15 cellular contexts compared by ENCODE assay signal in the genomic region with DNA sequence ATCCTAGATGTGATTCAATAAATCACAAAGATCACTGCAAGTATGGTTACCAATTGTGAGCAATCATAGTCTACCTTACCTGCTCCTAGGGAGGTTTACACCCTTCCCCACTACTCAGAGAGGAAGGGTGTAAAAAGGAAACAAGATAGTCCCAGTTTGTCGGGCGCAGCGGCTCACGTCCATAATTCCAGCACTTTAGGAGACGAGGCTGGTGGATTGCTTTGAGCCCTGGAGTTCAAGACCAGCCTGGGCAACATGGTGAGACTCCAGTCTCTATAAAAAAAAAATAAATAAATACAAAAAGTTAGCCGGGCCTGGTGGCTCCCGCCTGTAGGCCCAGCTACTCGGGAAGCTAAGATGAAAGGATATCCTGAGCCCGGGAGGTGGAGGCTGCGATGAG. TPM values are rescaled to one million over a fixed set of nuclear protein-coding genes. Genes with fewer than 3 reads are reported as not detected.
DNase-seq lines count a peak whose midpoint lies in the region; ATAC-seq, FAIRE-seq and TF ChIP-seq lines count a peak whose summit lies in the region.
"Had no signal": no experiment of that assay in that cellular context is flagged by ENCODE, and none has a peak within 500 bp of the region (broad histone marks: within the 10 kb centered on the region; RNA-seq: fewer than 3 reads in every experiment).

No MANE protein-coding gene starts in this region.

- peak overlapping the region; percentile 78 for H2AFZ ChIP-seq in keratinocyte (ENCODE audit: control insufficient read depth, low read length)

- peak overlapping the region; percentile 86 for H3K4me3 Mint-ChIP-seq in activated naive CD4-positive, alpha-beta T cell treated with anti-CD3 and anti-CD28 coated beads, Interleukin-2, amount 10 ng/mL, durations not matched to agents 7 days and 5 days

- H3K9me3 Mint-ChIP-seq in activated naive CD4-positive, alpha-beta T cell treated with anti-CD3 and anti-CD28 coated beads, Interleukin-2, amount 10 ng/mL, durations not matched to agents 7 days and 5 days, result no peaks in the 10 kb centered on the region
- H3K9me3 Mint-ChIP-seq: neural crest cell had no signal

- H3K79me2 ChIP-seq in keratinocyte (ENCODE audit: control insufficient read depth, insufficient read depth, low read length), result peaks cover 40% of the 10 kb centered on the region

- dilution Hi-C loops in keratinocyte (cut with MboI; ENCODE audit: extremely low pct_ligation_motif_present, low sequenced_read_pairs), result no loop called here

- H3K4me1 Mint-ChIP-seq in activated naive CD4-positive, alpha-beta T cell treated with anti-CD3 and anti-CD28 coated beads, Interleukin-2, amount 10 ng/mL, durations not matched to agents 7 days and 5 days, result peaks cover 40% of the 10 kb centered on the region

- H3K36me3 Mint-ChIP-seq in activated naive CD4-positive, alpha-beta T cell treated with anti-CD3 and anti-CD28 coated beads, Interleukin-2, amount 10 ng/mL, durations not matched to agents 7 days and 5 days, result peaks cover 11% of the 10 kb centered on the region

- H3K4me3 ChIP-seq in SK-N-MC (peak overlapping the region; percentile 91; the same call in 1 of the 2 replicates), keratinocyte (ENCODE audit: control insufficient read depth in 2 of 3, extremely low read depth in 1 of 3, insufficient read depth in 2 of 3, low read depth in 1 of 3, low read length in 3 of 3) (no peak overlapping the region), stomach (no peak overlapping the region)

- ATAC-seq in GM18858 (IDR thresholded peaks at IDR 0.05; ENCODE audit: unreplicated experiment) (no peak), GM18517 (IDR thresholded peaks at IDR 0.05; ENCODE audit: unreplicated experiment) (no peak)

- peak overlapping the region; percentile 90 for H3K4me2 ChIP-seq in keratinocyte (ENCODE audit: control insufficient read depth, extremely low read depth, insufficient read depth, low read depth, low read length)

- peak overlapping the region; percentile 87 for H3K27ac Mint-ChIP-seq in activated naive CD4-positive, alpha-beta T cell treated with anti-CD3 and anti-CD28 coated beads, Interleukin-2, amount 10 ng/mL, durations not matched to agents 7 days and 5 days

- H3K9me3 ChIP-seq in SK-N-MC (ENCODE audit: low read depth, low read length) (no peaks in the 10 kb centered on the region), keratinocyte (ENCODE audit: control insufficient read depth, low read depth, low read length) (no peaks in the 10 kb centered on the region), stomach (no peaks in the 10 kb centered on the region)
- H3K9me3 ChIP-seq: esophagus muscularis mucosa had no signal

- TF ChIP-seq CTCF in keratinocyte (optimal IDR thresholded peaks at IDR 0.05 in 1 of 3, IDR thresholded peaks at IDR 0.05 in 1 of 3, conservative IDR thresholded peaks at IDR 0.05 in 1 of 3; ENCODE audit: extremely low read depth in 1 of 3, insufficient read depth in 2 of 3, low read length in 3 of 3) (no peak), stomach (IDR thresholded peaks at IDR 0.05) (no peak)

- H3K27me3 ChIP-seq in keratinocyte (ENCODE audit: control insufficient read depth, extremely low read depth, insufficient read depth, low read length) (no peaks in the 10 kb centered on the region), stomach (no peaks in the 10 kb centered on the region)
- H3K27me3 ChIP-seq: esophagus muscularis mucosa had no signal

- CTCF ChIA-PET in activated naive CD4-positive, alpha-beta T cell treated with anti-CD3 and anti-CD28 coated beads, Interleukin-2, amount 10 ng/mL, durations not matched to agents 7 days and 5 days (lab: Charles Lee), result interaction anchor here (0.7 to 1.3 kb wide), 2 partner anchors 23 to 105 kb away, joined by 3 to 7 read pairs; a partner anchor contains a TSS

- TF ChIP-seq POLR2A in stomach (IDR thresholded peaks at IDR 0.05), result no peak

- H3K9me1 ChIP-seq in keratinocyte (ENCODE audit: control insufficient read depth, extremely low read depth, insufficient read depth, low read length), result no peaks in the 10 kb centered on the region

- H4K20me1 ChIP-seq in keratinocyte (ENCODE audit: control insufficient read depth, extremely low read depth, insufficient read depth, low read length), result no peaks in the 10 kb centered on the region

- intact Hi-C loops in stomach (cut with DNase I; ENCODE audit: low total_unique reads), result no loop called here

- peak overlapping the region; percentile 74; the same call in 1 of the 2 replicates for H3K27ac ChIP-seq in SK-N-MC
- H3K27ac ChIP-seq in keratinocyte (ENCODE audit: control insufficient read depth, insufficient read depth, low read length), result no peak overlapping the region
- H3K27ac ChIP-seq in stomach, result peak overlapping the region in 3 of 5 donors; percentile 86 to 92 (median 89)

- H3K27me3 Mint-ChIP-seq in activated naive CD4-positive, alpha-beta T cell treated with anti-CD3 and anti-CD28 coated beads, Interleukin-2, amount 10 ng/mL, durations not matched to agents 7 days and 5 days, result no peaks in the 10 kb centered on the region

- 91 to 94% (median 93%) methylated on average over 10 of the region's 10 CpGs for WGBS in stomach, 5 donors

- H3K4me1 ChIP-seq in keratinocyte (ENCODE audit: control insufficient read depth, extremely low read depth, insufficient read depth, low read length) (peaks cover 12% of the 10 kb centered on the region), stomach (peaks cover 29 to 45% (median 42%) of the 10 kb centered on the region in 4 donors)

- no peak for TF ChIP-seq EP300 in stomach (IDR thresholded peaks at IDR 0.05)

- no peak for FAIRE-seq in keratinocyte (lab: Jason Lieb, UNC)

- H3K36me3 ChIP-seq in SK-N-MC (ENCODE audit: insufficient read depth, low read length) (no peaks in the 10 kb centered on the region), keratinocyte (ENCODE audit: control insufficient read depth in 2 of 2, extremely low read depth in 1 of 2, insufficient read depth in 2 of 2, low read length in 2 of 2) (no peaks in the 10 kb centered on the region), stomach (no peaks in the 10 kb centered on the region)
- H3K36me3 ChIP-seq: esophagus muscularis mucosa had no signal

- no peak for DNase-seq in activated naive CD4-positive, alpha-beta T cell treated with anti-CD3 and anti-CD28 coated beads, Interleukin-2, amount 10 ng/mL, durations not matched to agents 7 days and 5 days
- no peak for DNase-seq in activated naive CD4-positive, alpha-beta T cell treated with Interleukin-2 at 50 U/mL for 16 hours
- no peak for DNase-seq in SK-N-MC (ENCODE audit: low read depth, low spot score)
- no peak for DNase-seq in keratinocyte (ENCODE audit: low read depth, low spot score)
- no peak for DNase-seq in stomach
- DNase-seq in hippocampal formation (lab: John Stamatoyannopoulos, UW), result no peak
- DNase-seq: AML-193; caudate nucleus; NCI-H2029; stimulated activated CD4-positive, alpha-beta T cell treated with anti-CD3 and anti-CD28 coated beads, Interleukin-2, amount 100 ng/mL, for 48 hours; substantia nigra had no signal

- H3K9ac ChIP-seq in SK-N-MC (ENCODE audit: insufficient read length), result peak overlapping the region; percentile 91
- H3K9ac ChIP-seq in keratinocyte (ENCODE audit: control insufficient read depth, extremely low read depth, insufficient read depth, low read length), result no peak overlapping the region

RNA-seq across cellular contexts. Expression of a gene that starts 1.0 kb away (rescaled TPM):
- 8.6 to 15.2 TPM (median 10.5 TPM) in 3 replicates for polyA plus RNA-seq in keratinocyte
- polyA plus RNA-seq in keratinocyte (2011; ENCODE audit: low read depth), result 6.6 TPM
- 7.8 and 9.3 TPM in 2 replicates for polyA plus RNA-seq in keratinocyte (2011; cell fraction: cytosol; rRNA removed)
- 23.8 and 31.0 TPM in 2 replicates for polyA plus RNA-seq in keratinocyte (2011; cell fraction: nucleus; rRNA removed)
- 9.9 and 15.1 TPM in 2 replicates for polyA plus RNA-seq in keratinocyte (2012; ENCODE audit: low replicate concordance)
- polyA minus RNA-seq in keratinocyte, result 26.2 to 42.9 TPM (median 34.1 TPM) in 3 replicates
- 16.5 TPM for polyA minus RNA-seq in keratinocyte (2011; cell fraction: cytosol; rRNA and poly(A)+ RNA removed)
- 38.9 and 58.6 TPM in 2 replicates for polyA minus RNA-seq in keratinocyte (2011; cell fraction: nucleus; rRNA and poly(A)+ RNA removed)
- total RNA-seq in stomach, result 10 to 100 TPM; 22.3 to 59.4 (median 37.3) TPM
- 1 to 10 TPM; 4.6 to 7.3 (median 4.7) TPM for polyA plus RNA-seq in stomach

RNA-seq across cellular contexts. Expression of a gene that starts 22.2 kb away (rescaled TPM):
- polyA plus RNA-seq in keratinocyte, result 5.5 to 6.4 TPM (median 5.6 TPM) in 3 replicates
- polyA plus RNA-seq in keratinocyte (2011; ENCODE audit: low read depth), result 1.4 TPM
- 3.5 and 5.6 TPM in 2 replicates for polyA plus RNA-seq in keratinocyte (2011; cell fraction: cytosol; rRNA removed)
- 5.6 and 6.1 TPM in 2 replicates for polyA plus RNA-seq in keratinocyte (2011; cell fraction: nucleus; rRNA removed)
- polyA plus RNA-seq in keratinocyte (2012; ENCODE audit: low replicate concordance), result 4.2 and 4.7 TPM in 2 replicates
- 2.2 to 11.1 TPM (median 7.4 TPM) in 3 replicates for polyA minus RNA-seq in keratinocyte
- 2.9 TPM for polyA minus RNA-seq in keratinocyte (2011; cell fraction: cytosol; rRNA and poly(A)+ RNA removed)
- polyA minus RNA-seq in keratinocyte (2011; cell fraction: nucleus; rRNA and poly(A)+ RNA removed), result 3.4 and 7.9 TPM in 2 replicates
- total RNA-seq in stomach, result 1 to 10 TPM in 2 of 5 donors, not detected in 3; 1.0 to 3.7 TPM
- 1 to 10 TPM; 1.3 to 4.0 (median 2.3) TPM for polyA plus RNA-seq in stomach

RNA-seq across cellular contexts. Expression of a gene that starts 22.6 kb away (rescaled TPM):
- 33.3 to 42.9 TPM (median 34.3 TPM) in 3 replicates for polyA plus RNA-seq in keratinocyte
- 18.4 TPM for polyA plus RNA-seq in keratinocyte (2011; ENCODE audit: low read depth)
- polyA plus RNA-seq in keratinocyte (2011; cell fraction: cytosol; rRNA removed), result 37.5 and 50.6 TPM in 2 replicates
- 55.8 and 58.2 TPM in 2 replicates for polyA plus RNA-seq in keratinocyte (2011; cell fraction: nucleus; rRNA removed)
- polyA plus RNA-seq in keratinocyte (2012; ENCODE audit: low replicate concordance), result 30.8 and 33.3 TPM in 2 replicates
- polyA minus RNA-seq in keratinocyte, result 67.8 to 94.6 TPM (median 94.6 TPM) in 3 replicates
- 46.0 TPM for polyA minus RNA-seq in keratinocyte (2011; cell fraction: cytosol; rRNA and poly(A)+ RNA removed)
- polyA minus RNA-seq in keratinocyte (2011; cell fraction: nucleus; rRNA and poly(A)+ RNA removed), result 30.9 and 48.6 TPM in 2 replicates
- total RNA-seq in stomach, result 100 to 1,000 TPM; 103 to 286 (median 115) TPM
- 10 to 100 TPM; 17.3 to 44.5 (median 42.5) TPM for polyA plus RNA-seq in stomach
